In genomic region chr1:33429332-33429731, GRCh38 we compare ENCODE assay signal across 15 cellular contexts. TPM values are rescaled to one million over a fixed set of nuclear protein-coding genes. Genes with fewer than 3 reads are reported as not detected.
DNase-seq lines count a peak whose midpoint lies in the region; ATAC-seq, FAIRE-seq and TF ChIP-seq lines count a peak whose summit lies in the region.
"Had no signal": no experiment of that assay in that cellular context is flagged by ENCODE, and none has a peak within 500 bp of the region (broad histone marks: within the 10 kb centered on the region; RNA-seq: fewer than 3 reads in every experiment).

No MANE protein-coding gene starts in this region.

- TF ChIP-seq CTCF in PC-3 (conservative IDR thresholded peaks at IDR 0.05; ENCODE audit: low read depth, low read length) = no peak
- no peak for TF ChIP-seq CTCF in epithelial cell of proximal tubule (conservative IDR thresholded peaks at IDR 0.05; ENCODE audit: low read depth, low read length)

- no peak for FAIRE-seq in small intestine (lab: Jason Lieb, UNC)
- FAIRE-seq: GM12892 had no signal

- WGBS in small intestine, 3 donors = 82 to 91% (median 85%) methylated on average over 2 of the region's 2 CpGs

- POLR2A ChIA-PET in PC-3 (lab: Charles Lee; ENCODE audit: unreplicated experiment) = no interaction called here

- no peaks in the 10 kb centered on the region for H3K9me2 ChIP-seq in PC-3 (replicated peaks; ENCODE audit: low read length)

- H3K9me3 ChIP-seq in PC-3 (ENCODE audit: low read length) (no peaks in the 10 kb centered on the region), small intestine (ENCODE audit: control insufficient read depth, low read depth) (no peaks in the 10 kb centered on the region)

- H3K9ac ChIP-seq in PC-3 (ENCODE audit: low read length) (peak overlapping the region; percentile 87), rectal smooth muscle tissue (ENCODE audit: low read length) (no peak overlapping the region)

- intact Hi-C loops in PC-3 (cut with micrococcal nuclease) = loop anchor here (1.0 kb wide), 1 partner anchor 46 kb away; no protein-coding TSS in a partner anchor

- H3K27me3 ChIP-seq in PC-3 (ENCODE audit: low read length) (no peaks in the 10 kb centered on the region), rectal smooth muscle tissue (ENCODE audit: control insufficient read depth, insufficient read depth, low read length) (peaks cover 3% of the 10 kb centered on the region), small intestine (ENCODE audit: control insufficient read depth in 2 of 2, insufficient read depth in 2 of 2, low read length in 2 of 2) (peaks cover 0 to 2% of the 10 kb centered on the region in 2 donors)

- CTCF ChIA-PET in PC-3 (lab: Charles Lee) = interaction anchor here (0.7 kb wide), 1 partner anchor 134 kb away, joined by 21 read pairs; no protein-coding TSS in a partner anchor

- no TSS peak for BruUV-seq in PC-3 (replicated peaks; lab: Mats Ljungman, UMichigan)

- H3K79me2 ChIP-seq in PC-3 (ENCODE audit: low read length) = peaks cover 59% of the 10 kb centered on the region

- DNase-seq in NCI-H1105 treated with DMSO at 0.1 percent for 48 hours (lab: John Stamatoyannopoulos, UW) = peak; percentile 37
- no peak for DNase-seq in NCI-H1105 (lab: John Stamatoyannopoulos, UW)
- no peak for DNase-seq in PC-3
- DNase-seq in epithelial cell of proximal tubule (ENCODE audit: low read depth) = no peak
- DNase-seq in small intestine = no peak
- DNase-seq in COLO829 (ENCODE audit: low spot score) = no peak
- DNase-seq: 8988T, DND-41, HFFc6, NCI-H2029, T-helper 2 cell had no signal

- peaks cover 12% of the 10 kb centered on the region for H3F3A ChIP-seq in PC-3 (ENCODE audit: low read length, unreplicated experiment)

- ATAC-seq in PC-3 (no peak), HG02840 (IDR thresholded peaks at IDR 0.05; ENCODE audit: low FRiP score, unreplicated experiment) (no peak)
- ATAC-seq: natural killer cell treated with Interleukin-12 subunit alpha and Interleukin-12 subunit beta and Interleukin-15 and Interleukin-18, amount 100 ng/mL, for 72 hours had no signal

- peaks cover 17% of the 10 kb centered on the region for H3K36me3 ChIP-seq in PC-3 (ENCODE audit: low read depth, low read length)
- peaks cover 2% of the 10 kb centered on the region for H3K36me3 ChIP-seq in rectal smooth muscle tissue (ENCODE audit: control insufficient read depth, insufficient read depth, low read length)
- H3K36me3 ChIP-seq in small intestine (ENCODE audit: control insufficient read depth in 2 of 2, insufficient read depth in 2 of 2, low read length in 2 of 2) = no peaks in the 10 kb centered on the region

- H3K4me2 ChIP-seq in PC-3 (ENCODE audit: low read length) = peak overlapping the region; percentile 88

- peak overlapping the region; percentile 38 for H3K27ac ChIP-seq in PC-3 (ENCODE audit: low read length)
- H3K27ac ChIP-seq in rectal smooth muscle tissue (ENCODE audit: low read depth, low read length) = no peak overlapping the region
- H3K27ac ChIP-seq in small intestine (ENCODE audit: low read depth in 1 of 2, low read length in 1 of 2) = no peak overlapping the region

- H3K4me3 ChIP-seq in PC-3 (ENCODE audit: low read length) (peak overlapping the region; percentile 91), epithelial cell of proximal tubule (ENCODE audit: low read depth, low read length) (peak overlapping the region; percentile 72), rectal smooth muscle tissue (ENCODE audit: low read length) (peak overlapping the region; percentile 31), small intestine (ENCODE audit: low read depth in 1 of 2, low read length in 2 of 2) (no peak overlapping the region)

- H2AFZ ChIP-seq in PC-3 (ENCODE audit: low read length) = no peak overlapping the region

- H3K4me1 ChIP-seq in PC-3 (ENCODE audit: insufficient read depth, low read length) (peaks cover 73% of the 10 kb centered on the region), rectal smooth muscle tissue (ENCODE audit: control insufficient read depth, insufficient read depth, low read length) (peaks cover 10% of the 10 kb centered on the region), small intestine (ENCODE audit: control insufficient read depth in 2 of 2, insufficient read depth in 1 of 2, low read depth in 1 of 2, low read length in 1 of 2) (peaks cover 0 to 7% of the 10 kb centered on the region in 2 donors)

- peaks cover 23% of the 10 kb centered on the region for H4K20me1 ChIP-seq in PC-3 (ENCODE audit: low read length)

RNA-seq across cellular contexts. Expression of gene PHC2, which starts 1.6 kb away (rescaled TPM):
- 125 and 134 TPM in 2 replicates for total RNA-seq in PC-3 (2014; rRNA removed)
- 140 and 203 TPM in 2 replicates for total RNA-seq in epithelial cell of proximal tubule
- polyA plus RNA-seq in small intestine = 100 to 1,000 TPM in 1 of 3 donors, 10 to 100 TPM in 2; 41.2 to 110 (median 50.0) TPM

RNA-seq across cellular contexts. Expression of gene ZSCAN20, which starts 43.1 kb away (rescaled TPM):
- total RNA-seq in PC-3 (2014; rRNA removed) = 0.84 and 1.6 TPM in 2 replicates
- 3.1 and 4.0 TPM in 2 replicates for total RNA-seq in epithelial cell of proximal tubule
- 1 to 10 TPM; 1.6 to 3.1 (median 2.0) TPM for polyA plus RNA-seq in small intestine

Comparison
In these comparisons a context has a peak if more than half of its experiments do, and no peak if none do; other contexts are left out.
1. H3K4me3 ChIP-seq: peak in PC-3 (single experiment), epithelial cell of proximal tubule (single experiment) and rectal smooth muscle tissue (single experiment); none in small intestine (0 of 2).